Comparison of ENCODE assay signal across 34 cellular contexts in the genomic region with DNA sequence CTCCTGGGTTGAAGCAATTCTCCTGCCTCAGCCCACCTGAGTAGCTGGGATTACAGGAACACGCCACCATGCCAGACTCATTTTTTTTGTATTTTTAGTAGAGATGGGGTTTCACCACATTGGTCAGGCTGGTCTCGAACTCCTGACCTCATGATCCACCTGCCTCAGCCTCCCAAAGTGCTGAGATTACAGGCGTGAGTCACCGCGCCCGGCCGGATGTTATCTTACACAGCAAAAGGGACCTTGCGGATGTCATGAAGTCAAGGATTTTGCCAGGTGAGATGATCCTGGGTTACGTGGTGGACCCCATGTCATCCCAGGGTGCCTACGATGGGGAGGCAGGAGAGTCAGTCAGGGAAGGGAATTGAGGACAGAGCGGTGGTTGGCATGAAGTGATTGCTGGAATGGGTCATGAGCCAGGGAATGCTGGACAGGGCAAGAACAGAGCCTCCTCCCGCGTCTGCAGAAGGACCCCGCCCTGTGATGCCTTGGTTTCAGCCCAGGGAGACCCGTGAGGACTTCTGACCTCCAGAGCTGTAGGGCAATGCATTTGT.
"Had no signal": no experiment of that assay in that cellular context is flagged by ENCODE, and none has a peak within 500 bp of the region (broad histone marks: within the 10 kb centered on the region; RNA-seq: fewer than 3 reads in every experiment).

No MANE protein-coding gene starts in this region.

- H3K9me3 ChIP-seq: ascending aorta, breast epithelium, colonic mucosa, esophagus squamous epithelium, gastroesophageal sphincter had no signal

- H3K36me3 Mint-ChIP-seq: activated naive CD4-positive, alpha-beta T cell treated with anti-CD3 and anti-CD28 coated beads, Interleukin-2, amount 50 U/mL, for 72 hours; activated naive CD8-positive, alpha-beta T cell treated with anti-CD3 and anti-CD28 coated beads, Interleukin-2, amount 10 ng/mL, durations not matched to agents 7 days and 5 days; brain; T-cell had no signal

- H3K36me3 ChIP-seq: ascending aorta, breast epithelium, cardiac muscle cell, colonic mucosa, esophagus squamous epithelium, gastroesophageal sphincter, WERI-Rb-1 had no signal

- FAIRE-seq: endometrium, endothelial cell of umbilical vein had no signal

- H3K27ac Mint-ChIP-seq: activated B cell treated with CpG ODN at 0.5 μM for 24 hours; activated CD8-positive, alpha-beta T cell treated with anti-CD3 and anti-CD28 coated beads for 36 hours; activated naive CD4-positive, alpha-beta T cell treated with anti-CD3 and anti-CD28 coated beads, Interleukin-2, amount 50 U/mL, for 72 hours; activated naive CD8-positive, alpha-beta T cell treated with anti-CD3 and anti-CD28 coated beads, Interleukin-2, amount 10 ng/mL, durations not matched to agents 7 days and 5 days; activated T-helper 17 cell treated with anti-CD3 and anti-CD28 coated beads, Interleukin-2, amount 50 U/mL, for 72 hours; brain; T-cell; T-helper 1 cell treated with Interleukin-12 subunit alpha and Interleukin-12 subunit beta and Interleukin-4 antibody, amounts not matched to agents 30 μg/mL and 1 μg/mL, for 36 hours; T-helper 2 cell treated with Interferon-gamma antibody and Interleukin-4, amounts not matched to agents 5 μg/mL and 100 μg/mL, for 36 hours had no signal

- H3K4me3 Mint-ChIP-seq: activated B cell treated with CpG ODN at 0.5 μM for 24 hours; activated CD8-positive, alpha-beta T cell treated with anti-CD3 and anti-CD28 coated beads for 36 hours; activated naive CD8-positive, alpha-beta T cell treated with anti-CD3 and anti-CD28 coated beads, Interleukin-2, amount 10 ng/mL, durations not matched to agents 7 days and 5 days; activated T-cell treated with anti-CD3 and anti-CD28 coated beads, Interleukin-2, amount 50 U/mL, for 4 hours; activated T-helper 17 cell treated with anti-CD3 and anti-CD28 coated beads, Interleukin-2, amount 50 U/mL, for 72 hours; brain; T-cell; T-helper 1 cell treated with Interleukin-12 subunit alpha and Interleukin-12 subunit beta and Interleukin-4 antibody, amounts not matched to agents 30 μg/mL and 1 μg/mL, for 36 hours; T-helper 2 cell treated with Interferon-gamma antibody and Interleukin-4, amounts not matched to agents 5 μg/mL and 100 μg/mL, for 36 hours had no signal

- ATAC-seq: activated CD4-positive, CD25-positive, alpha-beta regulatory T cell treated with anti-CD3 and anti-CD28 coated beads, Interleukin-2, amount 50 U/mL, for 24 hours; activated CD8-positive, alpha-beta T cell treated with anti-CD3 and anti-CD28 coated beads for 36 hours; activated naive CD4-positive, alpha-beta T cell treated with anti-CD3 and anti-CD28 coated beads, Interleukin-2, amount 50 U/mL, for 72 hours; activated T-cell treated with anti-CD3 and anti-CD28 coated beads, Interleukin-2, amount 50 U/mL, for 4 hours; activated T-helper 17 cell treated with anti-CD3 and anti-CD28 coated beads, Interleukin-2, amount 50 U/mL, for 72 hours; gastroesophageal sphincter; T-cell had no signal

- DNase-seq: activated B cell treated with CpG ODN at 0.5 μM for 24 hours; activated CD4-positive, alpha-beta T cell treated with anti-CD3 and anti-CD28 coated beads for 48 hours; activated CD4-positive, alpha-beta T cell treated with anti-CD3 and anti-CD28 coated beads, Interleukin-2, amount 50 U/mL, for 1 hour; activated CD4-positive, alpha-beta T cell treated with anti-CD3 and anti-CD28 coated beads, Interleukin-2, amount 50 U/mL, for 48 hours; activated CD8-positive, alpha-beta memory T cell treated with anti-CD3 and anti-CD28 coated beads for 24 hours; activated CD8-positive, alpha-beta T cell treated with anti-CD3 and anti-CD28 coated beads for 36 hours; activated effector memory CD4-positive, alpha-beta T cell treated with Interleukin-2 at 50 U/mL for 16 hours; activated gamma-delta T cell treated with Interleukin-2 at 50 U/mL for 16 hours; activated naive CD4-positive, alpha-beta T cell treated with Interleukin-2 at 50 U/mL for 16 hours; activated naive CD8-positive, alpha-beta T cell treated with anti-CD3 and anti-CD28 coated beads, Interleukin-2, amount 10 ng/mL, durations not matched to agents 7 days and 5 days; activated T-cell treated with anti-CD3 and anti-CD28 coated beads, Interleukin-2, amount 50 U/mL, for 4 hours; central memory CD4-positive, alpha-beta T cell; cerebellar nuclear complex; colonic mucosa; effector CD8-positive, alpha-beta T cell; esophagus squamous epithelium; foreskin melanocyte; SW 1271; T-cell; T1000; WERI-Rb-1 had no signal

- H3K27ac ChIP-seq: ascending aorta, breast epithelium, cardiac muscle cell, colonic mucosa, epithelial cell of prostate, esophagus squamous epithelium, gastroesophageal sphincter, WERI-Rb-1 had no signal

- H3K27me3 ChIP-seq: ascending aorta, colonic mucosa had no signal

- H3K4me1 Mint-ChIP-seq: activated B cell treated with CpG ODN at 0.5 μM for 24 hours; activated naive CD8-positive, alpha-beta T cell treated with anti-CD3 and anti-CD28 coated beads, Interleukin-2, amount 10 ng/mL, durations not matched to agents 7 days and 5 days; brain; T-cell had no signal

- H3K4me1 ChIP-seq: ascending aorta, breast epithelium, colonic mucosa, esophagus squamous epithelium, gastroesophageal sphincter had no signal

- H3K9me3 Mint-ChIP-seq: activated B cell treated with CpG ODN at 0.5 μM for 24 hours; activated CD8-positive, alpha-beta T cell treated with anti-CD3 and anti-CD28 coated beads for 36 hours; activated naive CD4-positive, alpha-beta T cell treated with anti-CD3 and anti-CD28 coated beads, Interleukin-2, amount 50 U/mL, for 72 hours; activated naive CD8-positive, alpha-beta T cell treated with anti-CD3 and anti-CD28 coated beads, Interleukin-2, amount 10 ng/mL, durations not matched to agents 7 days and 5 days; activated T-cell treated with anti-CD3 and anti-CD28 coated beads, Interleukin-2, amount 50 U/mL, for 4 hours; activated T-helper 17 cell treated with anti-CD3 and anti-CD28 coated beads, Interleukin-2, amount 50 U/mL, for 72 hours; brain; T-cell; T-helper 1 cell treated with Interleukin-12 subunit alpha and Interleukin-12 subunit beta and Interleukin-4 antibody, amounts not matched to agents 30 μg/mL and 1 μg/mL, for 36 hours; T-helper 2 cell treated with Interferon-gamma antibody and Interleukin-4, amounts not matched to agents 5 μg/mL and 100 μg/mL, for 36 hours had no signal

- H3K4me3 ChIP-seq: ascending aorta, breast epithelium, cardiac muscle cell, colonic mucosa, esophagus squamous epithelium, gastroesophageal sphincter had no signal
